9 cellular contexts compared by ENCODE assay signal in genomic region chr3:13282528-13282985, GRCh38.
DNase-seq lines count a peak whose midpoint lies in the region; ATAC-seq and TF ChIP-seq lines count a peak whose summit lies in the region.
"Had no signal": no experiment of that assay in that cellular context is flagged by ENCODE, and none has a peak within 500 bp of the region (broad histone marks: within the 10 kb centered on the region; RNA-seq: fewer than 3 reads in every experiment).

No MANE protein-coding gene starts in this region.

- POLR2A ChIA-PET in PC-9 (lab: Charles Lee; ENCODE audit: unreplicated experiment) = interaction anchor here (0.6 kb wide), 1 partner anchor 216 kb away, joined by 3 read pairs; no protein-coding TSS in a partner anchor

- H3K4me2 ChIP-seq in PC-9 = peak overlapping the region; percentile 99

- CTCF ChIA-PET in PC-9 (lab: Charles Lee) = interaction anchor here (0.7 to 1.4 kb wide), 2 partner anchors 137 to 331 kb away, joined by 3 to 13 read pairs; no protein-coding TSS in a partner anchor

- no peaks in the 10 kb centered on the region for H3K9me2 ChIP-seq in PC-9 (ENCODE audit: insufficient read depth)

- BruUV-seq in PC-9 (replicated peaks; lab: Mats Ljungman, UMichigan) = no TSS peak

- peak overlapping the region; percentile 87 for H2AFZ ChIP-seq in PC-9

- H3K9me3 ChIP-seq in PC-9 (ENCODE audit: insufficient read depth, low read depth) = 0 out of 2 replicates have a peak, but pooled peaks cover 3% of the 10 kb centered on the region
- peaks cover 3% of the 10 kb centered on the region for H3K9me3 ChIP-seq in effector memory CD4-positive, alpha-beta T cell (ENCODE audit: control insufficient read depth, low read length)

- DNase-seq in H7 (no peak), PC-9 (peak in 1 of 2 experiments; percentile 29), germinal center (ENCODE audit: low spot score) (peak; percentile 49), GOT3 (lab: John Stamatoyannopoulos, UW) (no peak), superior temporal gyrus (ENCODE audit: extremely low spot score) (no peak)
- DNase-seq in effector memory CD4-positive, alpha-beta T cell = no peak
- DNase-seq: SHP77 treated with DMSO at 0.1 percent for 48 hours had no signal

- peaks cover 17% of the 10 kb centered on the region for H3K4me1 ChIP-seq in PC-9 (replicated peaks; ENCODE audit: insufficient read depth)
- peaks cover 3% of the 10 kb centered on the region for H3K4me1 ChIP-seq in rectal smooth muscle tissue (ENCODE audit: control insufficient read depth, insufficient read depth, low read length)
- H3K4me1 ChIP-seq in effector memory CD4-positive, alpha-beta T cell (ENCODE audit: control insufficient read depth, insufficient read depth, low read length, poor library complexity, severe bottlenecking) = peaks cover 10% of the 10 kb centered on the region

- H3K36me3 ChIP-seq in H7 (replicated peaks; ENCODE audit: control insufficient read depth, insufficient read depth, low read length) = no peaks in the 10 kb centered on the region
- H3K36me3 ChIP-seq in PC-9 (ENCODE audit: low read depth) = no peaks in the 10 kb centered on the region
- H3K36me3 ChIP-seq in rectal smooth muscle tissue (ENCODE audit: control insufficient read depth, insufficient read depth, low read length) = no peaks in the 10 kb centered on the region
- no peaks in the 10 kb centered on the region for H3K36me3 ChIP-seq in effector memory CD4-positive, alpha-beta T cell (ENCODE audit: control insufficient read depth, insufficient read depth, low read length)

- intact Hi-C loops in PC-9 (cut with micrococcal nuclease; ENCODE audit: unreplicated experiment) = loop anchor here (5.0 to 10.0 kb wide), 2 partner anchors 170 to 372 kb away; no protein-coding TSS in a partner anchor

- H3K27me3 ChIP-seq in H7 (ENCODE audit: control insufficient read depth, insufficient read depth, low read length) (peaks cover 25% of the 10 kb centered on the region), PC-9 (ENCODE audit: insufficient read depth, low read depth) (no peaks in the 10 kb centered on the region), rectal smooth muscle tissue (ENCODE audit: control insufficient read depth, insufficient read depth, low read length) (peaks cover 17% of the 10 kb centered on the region)
- peaks cover 35% of the 10 kb centered on the region for H3K27me3 ChIP-seq in effector memory CD4-positive, alpha-beta T cell (replicated peaks; ENCODE audit: control insufficient read depth, insufficient read depth, low read length, poor library complexity, severe bottlenecking)

- H3K27ac ChIP-seq in PC-9 (no peak overlapping the region), rectal smooth muscle tissue (ENCODE audit: low read depth, low read length) (no peak overlapping the region)
- no peak overlapping the region for H3K27ac ChIP-seq in effector memory CD4-positive, alpha-beta T cell (ENCODE audit: insufficient read depth, low read length, poor library complexity, severe bottlenecking)

- H3K4me3 ChIP-seq in H7 (ENCODE audit: insufficient read depth, low read depth, low read length) (peak overlapping the region; percentile 55), PC-9 (peak overlapping the region; percentile 87), rectal smooth muscle tissue (ENCODE audit: low read length) (peak overlapping the region; percentile 45)
- no peak overlapping the region for H3K4me3 ChIP-seq in effector memory CD4-positive, alpha-beta T cell (ENCODE audit: insufficient read depth, low read depth, low read length, poor library complexity, severe bottlenecking)

- no peak for TF ChIP-seq CTCF in PC-9 (conservative IDR thresholded peaks at IDR 0.05)

- no peaks in the 10 kb centered on the region for H4K20me1 ChIP-seq in PC-9 (ENCODE audit: insufficient read depth)

- peaks cover 8% of the 10 kb centered on the region; the same call in 1 of the 2 replicates for H3F3A ChIP-seq in PC-9 (ENCODE audit: insufficient read depth, low read depth)

- ATAC-seq in GM21737 (IDR thresholded peaks at IDR 0.05; ENCODE audit: unreplicated experiment) = no peak

- H3K79me2 ChIP-seq in PC-9 (ENCODE audit: low read depth) = no peaks in the 10 kb centered on the region

- no peak overlapping the region for H3K9ac ChIP-seq in rectal smooth muscle tissue (ENCODE audit: low read length)
